21 cellular contexts compared by ENCODE assay signal in genomic region chr7:26374665-26375373, GRCh38.
DNase-seq lines count a peak whose midpoint lies in the region; ATAC-seq, FAIRE-seq and TF ChIP-seq lines count a peak whose summit lies in the region.
"Had no signal": no experiment of that assay in that cellular context is flagged by ENCODE, and none has a peak within 500 bp of the region (broad histone marks: within the 10 kb centered on the region; RNA-seq: fewer than 3 reads in every experiment).

No MANE protein-coding gene starts in this region.

- H3K4me1 Mint-ChIP-seq in activated naive CD8-positive, alpha-beta T cell treated with anti-CD3 and anti-CD28 coated beads, Interleukin-2, amount 50 U/mL, for 24 hours: peaks cover 10% of the 10 kb centered on the region
- H3K4me1 Mint-ChIP-seq: activated T-helper 17 cell treated with anti-CD3 and anti-CD28 coated beads, Interleukin-2, amount 50 U/mL, for 72 hours had no signal

- H3K36me3 ChIP-seq in neuron (ENCODE audit: insufficient read depth, low read length): peaks cover 15% of the 10 kb centered on the region
- H3K36me3 ChIP-seq in transverse colon: no peaks in the 10 kb centered on the region
- no peaks in the 10 kb centered on the region for H3K36me3 ChIP-seq in mesendoderm (ENCODE audit: control insufficient read depth, insufficient read depth, low read length)
- H3K36me3 ChIP-seq: breast epithelium had no signal

- no peak for ATAC-seq in activated naive CD8-positive, alpha-beta T cell treated with anti-CD3 and anti-CD28 coated beads, Interleukin-2, amount 50 U/mL, for 24 hours
- ATAC-seq: activated T-helper 17 cell treated with anti-CD3 and anti-CD28 coated beads, Interleukin-2, amount 50 U/mL, for 72 hours; GM12878; left lobe of liver; Panc1 had no signal

- H2BK120ac ChIP-seq in mesendoderm (ENCODE audit: low read depth, low read length): no peak overlapping the region

- no peak for TF ChIP-seq EP300 in transverse colon (IDR thresholded peaks at IDR 0.05; ENCODE audit: low read depth)

- H3K56ac ChIP-seq in mesendoderm (ENCODE audit: low read length): no peak overlapping the region

- 81 to 86% methylated on average over 6 of the region's 6 CpGs for WGBS in transverse colon (ENCODE audit: low coverage in 1 of 2), 2 donors
- no CpG with 5 or more reads among the region's 6 CpGs for WGBS in mesendoderm (ENCODE audit: extremely low coverage, insufficient coverage, low lambda C conversion rate)

- H3K9ac ChIP-seq in mesendoderm (ENCODE audit: low read length): no peak overlapping the region

- in situ Hi-C loops in transverse colon (cut with MboI; ENCODE audit: low pct_ligation_motif_present in 1 of 4, low pct_unique_long_range_greater_than_20kb in 1 of 4, low sequenced_read_pairs in 3 of 4): loop anchor here (5.0 to 25.0 kb wide), 8 partner anchors 130 to 787 kb away; partner anchors contain the start of genes HOXA7 (in 2 of the 4), HOXA10 (in 1 of the 4), HOXA3 (in 1 of the 4) and HOXA9 (in 1 of the 4)

- intact Hi-C loops in transverse colon (cut with DNase I; ENCODE audit: low total_unique reads): no loop called here

- H3K27ac ChIP-seq in transverse colon (no peak overlapping the region), mesendoderm (ENCODE audit: low read depth, low read length) (no peak overlapping the region)
- H3K27ac ChIP-seq: breast epithelium, epithelial cell of prostate had no signal

- no peak overlapping the region for H4K8ac ChIP-seq in mesendoderm (ENCODE audit: low read depth, low read length)

- TF ChIP-seq POLR2A in H54 (IDR thresholded peaks at IDR 0.05; ENCODE audit: low read depth, low read length) (no peak), transverse colon (IDR thresholded peaks at IDR 0.05) (no peak)

- H2AFZ ChIP-seq in neuron (ENCODE audit: low read depth, low read length): no peak overlapping the region

- H3K9me3 ChIP-seq in neuron (ENCODE audit: low read length) (no peaks in the 10 kb centered on the region), transverse colon (no peaks in the 10 kb centered on the region)
- H3K9me3 ChIP-seq: breast epithelium, Caco-2 had no signal

- no peak overlapping the region for H3K23ac ChIP-seq in mesendoderm (ENCODE audit: low read length)

- H3K4ac ChIP-seq in mesendoderm (ENCODE audit: low read depth, low read length): no peak overlapping the region

- no peak overlapping the region for H3K27ac Mint-ChIP-seq in activated naive CD8-positive, alpha-beta T cell treated with anti-CD3 and anti-CD28 coated beads, Interleukin-2, amount 50 U/mL, for 24 hours
- H3K27ac Mint-ChIP-seq: activated T-helper 17 cell treated with anti-CD3 and anti-CD28 coated beads, Interleukin-2, amount 50 U/mL, for 72 hours; B cell had no signal

- no peak overlapping the region for H3K4me2 ChIP-seq in mesendoderm (ENCODE audit: low read length)

- H3K4me3 ChIP-seq in neuron (ENCODE audit: low read length): peak overlapping the region; percentile 92
- no peak overlapping the region for H3K4me3 ChIP-seq in transverse colon
- no peak overlapping the region for H3K4me3 ChIP-seq in mesendoderm (ENCODE audit: low read length)

- no peak overlapping the region for H3K4me3 Mint-ChIP-seq in activated naive CD8-positive, alpha-beta T cell treated with anti-CD3 and anti-CD28 coated beads, Interleukin-2, amount 50 U/mL, for 24 hours

- H3K79me1 ChIP-seq in mesendoderm (ENCODE audit: low read length): no peaks in the 10 kb centered on the region

- H2BK5ac ChIP-seq in mesendoderm (ENCODE audit: low read length): no peak overlapping the region

- H3K9me3 Mint-ChIP-seq in activated naive CD8-positive, alpha-beta T cell treated with anti-CD3 and anti-CD28 coated beads, Interleukin-2, amount 50 U/mL, for 24 hours: no peaks in the 10 kb centered on the region
- H3K9me3 Mint-ChIP-seq: activated T-helper 17 cell treated with anti-CD3 and anti-CD28 coated beads, Interleukin-2, amount 50 U/mL, for 72 hours had no signal

- no peaks in the 10 kb centered on the region for H3K79me2 ChIP-seq in mesendoderm (ENCODE audit: control insufficient read depth, insufficient read depth, low read length)

- peaks cover 36% of the 10 kb centered on the region for H3K27me3 Mint-ChIP-seq in activated naive CD8-positive, alpha-beta T cell treated with anti-CD3 and anti-CD28 coated beads, Interleukin-2, amount 50 U/mL, for 24 hours
- H3K27me3 Mint-ChIP-seq: B cell had no signal

- no peak overlapping the region for H3K18ac ChIP-seq in mesendoderm (ENCODE audit: low read length)

- H4K5ac ChIP-seq in mesendoderm (ENCODE audit: low read length): no peak overlapping the region

- H3K27me3 ChIP-seq in neuron (ENCODE audit: insufficient read depth, low read length) (no peaks in the 10 kb centered on the region), transverse colon (peaks cover 95% of the 10 kb centered on the region), mesendoderm (ENCODE audit: insufficient read depth, low read length, poor library complexity) (no peaks in the 10 kb centered on the region)

- H3K4me1 ChIP-seq in neuron (ENCODE audit: insufficient read depth, low read length) (peaks cover 23% of the 10 kb centered on the region), transverse colon (peaks cover 0 to 18% (median 9%) of the 10 kb centered on the region in 4 donors), mesendoderm (ENCODE audit: control insufficient read depth, low read depth, low read length) (no peaks in the 10 kb centered on the region)
- H3K4me1 ChIP-seq: Caco-2 had no signal

- peaks cover 21% of the 10 kb centered on the region for H3K36me3 Mint-ChIP-seq in activated naive CD8-positive, alpha-beta T cell treated with anti-CD3 and anti-CD28 coated beads, Interleukin-2, amount 50 U/mL, for 24 hours (ENCODE audit: low read depth)

- no peak overlapping the region for H2BK15ac ChIP-seq in mesendoderm (replicated peaks; ENCODE audit: low read depth)

- no peak overlapping the region for H2AK5ac ChIP-seq in mesendoderm (ENCODE audit: low read length)

- TF ChIP-seq CTCF in transverse colon (IDR thresholded peaks at IDR 0.05): no peak

- FAIRE-seq in H54 (lab: Jason Lieb, UNC) (peak; percentile 15), endometrium (lab: Jason Lieb, UNC) (peak; percentile 79)
- FAIRE-seq: GM12878 had no signal

- DNase-seq in H54 (ENCODE audit: insufficient read length, low spot score) (no peak), NCI-H1417 (lab: John Stamatoyannopoulos, UW) (peak in 2 of 3 experiments; percentile 52 to 80), transverse colon (no peak), mesendoderm (no peak)
- DNase-seq in activated naive CD8-positive, alpha-beta T cell treated with anti-CD3 and anti-CD28 coated beads, Interleukin-2, amount 50 U/mL, for 24 hours: no peak
- DNase-seq: Caco-2; cortex of kidney; foreskin melanocyte; GDM1; NCI-H1694 treated with DMSO at 0.1 percent for 48 hours; NCI-H524 treated with DMSO at 0.1 percent for 48 hours; stimulated activated CD4-positive, alpha-beta T cell treated with anti-CD3 and anti-CD28 coated beads, Interleukin-2, amount 100 ng/mL, for 48 hours had no signal

Comparison
In these comparisons a context has a peak if more than half of its experiments do, and no peak if none do; other contexts are left out.
1. DNase-seq: peak in NCI-H1417 (2 of 3); none in H54 (single experiment), transverse colon (single experiment), mesendoderm (single experiment) and activated naive CD8-positive, alpha-beta T cell treated with anti-CD3 and anti-CD28 coated beads, Interleukin-2, amount 50 U/mL, for 24 hours (single experiment).